Comparison of ENCODE assay signal across 1 cellular context in the genomic region with DNA sequence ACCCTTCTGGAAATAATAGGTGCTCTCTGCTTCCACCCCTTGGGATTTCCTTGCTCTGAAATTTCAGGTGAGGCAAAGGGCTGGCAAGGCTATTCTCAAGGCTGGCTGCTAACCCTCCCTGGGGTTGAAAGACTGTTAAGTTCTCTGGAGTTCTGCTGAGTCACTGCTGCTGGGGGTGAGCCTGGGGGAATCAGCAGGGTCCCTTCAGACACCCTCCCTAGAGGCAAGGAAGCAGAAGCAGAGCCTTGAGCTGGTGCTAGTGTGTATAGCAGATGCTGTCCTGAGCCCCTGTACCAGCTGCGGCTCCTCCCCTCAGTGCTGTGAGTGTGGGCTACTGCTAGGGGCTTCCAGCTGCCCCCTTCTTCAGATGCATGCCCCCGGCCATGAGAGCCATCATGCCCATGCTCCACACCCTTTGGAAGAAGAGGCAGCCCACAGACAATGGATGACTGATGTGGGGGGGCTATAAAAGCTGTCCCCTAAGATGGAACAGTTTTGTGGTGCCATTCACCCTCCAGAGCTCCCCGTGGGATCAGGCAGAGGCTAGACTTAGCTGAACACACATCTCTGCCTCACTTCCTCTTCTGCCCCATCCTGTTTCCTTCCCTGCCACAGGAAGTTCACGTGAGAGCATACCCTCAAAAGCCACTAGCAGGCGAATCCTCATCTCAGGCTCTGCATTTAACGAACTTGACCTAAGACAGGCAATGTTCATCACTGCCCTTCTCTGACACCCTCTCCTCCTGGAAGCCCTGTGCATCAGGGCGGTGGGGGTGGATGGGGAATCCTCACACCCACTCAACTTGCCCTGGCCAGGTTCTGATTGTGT.
A peak's percentile ranks its signal among the peaks of the same experiment; 100 is the strongest.
TF ChIP-seq lines count a peak whose summit lies in the region.

No MANE protein-coding gene starts in this region.

TF ChIP-seq in H1, 55 proteins besides CTCF, POLR2A, EP300 and RAD21 (continued from another document):
- TF ChIP-seq, protein P1, sequence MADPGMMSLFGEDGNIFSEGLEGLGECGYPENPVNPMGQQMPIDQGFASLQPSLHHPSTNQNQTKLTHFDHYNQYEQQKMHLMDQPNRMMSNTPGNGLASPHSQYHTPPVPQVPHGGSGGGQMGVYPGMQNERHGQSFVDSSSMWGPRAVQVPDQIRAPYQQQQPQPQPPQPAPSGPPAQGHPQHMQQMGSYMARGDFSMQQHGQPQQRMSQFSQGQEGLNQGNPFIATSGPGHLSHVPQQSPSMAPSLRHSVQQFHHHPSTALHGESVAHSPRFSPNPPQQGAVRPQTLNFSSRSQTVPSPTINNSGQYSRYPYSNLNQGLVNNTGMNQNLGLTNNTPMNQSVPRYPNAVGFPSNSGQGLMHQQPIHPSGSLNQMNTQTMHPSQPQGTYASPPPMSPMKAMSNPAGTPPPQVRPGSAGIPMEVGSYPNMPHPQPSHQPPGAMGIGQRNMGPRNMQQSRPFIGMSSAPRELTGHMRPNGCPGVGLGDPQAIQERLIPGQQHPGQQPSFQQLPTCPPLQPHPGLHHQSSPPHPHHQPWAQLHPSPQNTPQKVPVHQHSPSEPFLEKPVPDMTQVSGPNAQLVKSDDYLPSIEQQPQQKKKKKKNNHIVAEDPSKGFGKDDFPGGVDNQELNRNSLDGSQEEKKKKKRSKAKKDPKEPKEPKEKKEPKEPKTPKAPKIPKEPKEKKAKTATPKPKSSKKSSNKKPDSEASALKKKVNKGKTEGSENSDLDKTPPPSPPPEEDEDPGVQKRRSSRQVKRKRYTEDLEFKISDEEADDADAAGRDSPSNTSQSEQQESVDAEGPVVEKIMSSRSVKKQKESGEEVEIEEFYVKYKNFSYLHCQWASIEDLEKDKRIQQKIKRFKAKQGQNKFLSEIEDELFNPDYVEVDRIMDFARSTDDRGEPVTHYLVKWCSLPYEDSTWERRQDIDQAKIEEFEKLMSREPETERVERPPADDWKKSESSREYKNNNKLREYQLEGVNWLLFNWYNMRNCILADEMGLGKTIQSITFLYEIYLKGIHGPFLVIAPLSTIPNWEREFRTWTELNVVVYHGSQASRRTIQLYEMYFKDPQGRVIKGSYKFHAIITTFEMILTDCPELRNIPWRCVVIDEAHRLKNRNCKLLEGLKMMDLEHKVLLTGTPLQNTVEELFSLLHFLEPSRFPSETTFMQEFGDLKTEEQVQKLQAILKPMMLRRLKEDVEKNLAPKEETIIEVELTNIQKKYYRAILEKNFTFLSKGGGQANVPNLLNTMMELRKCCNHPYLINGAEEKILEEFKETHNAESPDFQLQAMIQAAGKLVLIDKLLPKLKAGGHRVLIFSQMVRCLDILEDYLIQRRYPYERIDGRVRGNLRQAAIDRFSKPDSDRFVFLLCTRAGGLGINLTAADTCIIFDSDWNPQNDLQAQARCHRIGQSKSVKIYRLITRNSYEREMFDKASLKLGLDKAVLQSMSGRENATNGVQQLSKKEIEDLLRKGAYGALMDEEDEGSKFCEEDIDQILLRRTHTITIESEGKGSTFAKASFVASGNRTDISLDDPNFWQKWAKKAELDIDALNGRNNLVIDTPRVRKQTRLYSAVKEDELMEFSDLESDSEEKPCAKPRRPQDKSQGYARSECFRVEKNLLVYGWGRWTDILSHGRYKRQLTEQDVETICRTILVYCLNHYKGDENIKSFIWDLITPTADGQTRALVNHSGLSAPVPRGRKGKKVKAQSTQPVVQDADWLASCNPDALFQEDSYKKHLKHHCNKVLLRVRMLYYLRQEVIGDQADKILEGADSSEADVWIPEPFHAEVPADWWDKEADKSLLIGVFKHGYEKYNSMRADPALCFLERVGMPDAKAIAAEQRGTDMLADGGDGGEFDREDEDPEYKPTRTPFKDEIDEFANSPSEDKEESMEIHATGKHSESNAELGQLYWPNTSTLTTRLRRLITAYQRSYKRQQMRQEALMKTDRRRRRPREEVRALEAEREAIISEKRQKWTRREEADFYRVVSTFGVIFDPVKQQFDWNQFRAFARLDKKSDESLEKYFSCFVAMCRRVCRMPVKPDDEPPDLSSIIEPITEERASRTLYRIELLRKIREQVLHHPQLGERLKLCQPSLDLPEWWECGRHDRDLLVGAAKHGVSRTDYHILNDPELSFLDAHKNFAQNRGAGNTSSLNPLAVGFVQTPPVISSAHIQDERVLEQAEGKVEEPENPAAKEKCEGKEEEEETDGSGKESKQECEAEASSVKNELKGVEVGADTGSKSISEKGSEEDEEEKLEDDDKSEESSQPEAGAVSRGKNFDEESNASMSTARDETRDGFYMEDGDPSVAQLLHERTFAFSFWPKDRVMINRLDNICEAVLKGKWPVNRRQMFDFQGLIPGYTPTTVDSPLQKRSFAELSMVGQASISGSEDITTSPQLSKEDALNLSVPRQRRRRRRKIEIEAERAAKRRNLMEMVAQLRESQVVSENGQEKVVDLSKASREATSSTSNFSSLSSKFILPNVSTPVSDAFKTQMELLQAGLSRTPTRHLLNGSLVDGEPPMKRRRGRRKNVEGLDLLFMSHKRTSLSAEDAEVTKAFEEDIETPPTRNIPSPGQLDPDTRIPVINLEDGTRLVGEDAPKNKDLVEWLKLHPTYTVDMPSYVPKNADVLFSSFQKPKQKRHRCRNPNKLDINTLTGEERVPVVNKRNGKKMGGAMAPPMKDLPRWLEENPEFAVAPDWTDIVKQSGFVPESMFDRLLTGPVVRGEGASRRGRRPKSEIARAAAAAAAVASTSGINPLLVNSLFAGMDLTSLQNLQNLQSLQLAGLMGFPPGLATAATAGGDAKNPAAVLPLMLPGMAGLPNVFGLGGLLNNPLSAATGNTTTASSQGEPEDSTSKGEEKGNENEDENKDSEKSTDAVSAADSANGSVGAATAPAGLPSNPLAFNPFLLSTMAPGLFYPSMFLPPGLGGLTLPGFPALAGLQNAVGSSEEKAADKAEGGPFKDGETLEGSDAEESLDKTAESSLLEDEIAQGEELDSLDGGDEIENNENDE (IDR thresholded peaks at IDR 0.05; ENCODE audit: insufficient replicate concordance, low read length): no peak
- TF ChIP-seq RFX5 (IDR thresholded peaks at IDR 0.05; ENCODE audit: borderline replicate concordance, low read depth, low read length) (no peak), SP4 (IDR thresholded peaks at IDR 0.05; ENCODE audit: low read length) (no peak), BACH1 (IDR thresholded peaks at IDR 0.05; ENCODE audit: low read length) (peak; percentile 89), SUZ12 (IDR thresholded peaks at IDR 0.05; ENCODE audit: low read length) (no peak), CBX5 (IDR thresholded peaks at IDR 0.05; ENCODE audit: low read depth, low read length) (no peak), CTBP2 (IDR thresholded peaks at IDR 0.05; ENCODE audit: borderline replicate concordance, insufficient read depth, insufficient read length, low read length) (no peak), CHD2 (IDR thresholded peaks at IDR 0.05; ENCODE audit: low read length) (no peak), ZNF274 (IDR thresholded peaks at IDR 0.05; ENCODE audit: borderline replicate concordance, extremely low read depth, low read length) (no peak), KDM1A (IDR thresholded peaks at IDR 0.05; ENCODE audit: borderline replicate concordance, low read length) (no peak), CHD1 (IDR thresholded peaks at IDR 0.05; ENCODE audit: low read depth, low read length) (no peak)
TF ChIP-seq in H1: peak in this region for 2.
